11 cellular contexts compared by ENCODE assay signal in the genomic region with DNA sequence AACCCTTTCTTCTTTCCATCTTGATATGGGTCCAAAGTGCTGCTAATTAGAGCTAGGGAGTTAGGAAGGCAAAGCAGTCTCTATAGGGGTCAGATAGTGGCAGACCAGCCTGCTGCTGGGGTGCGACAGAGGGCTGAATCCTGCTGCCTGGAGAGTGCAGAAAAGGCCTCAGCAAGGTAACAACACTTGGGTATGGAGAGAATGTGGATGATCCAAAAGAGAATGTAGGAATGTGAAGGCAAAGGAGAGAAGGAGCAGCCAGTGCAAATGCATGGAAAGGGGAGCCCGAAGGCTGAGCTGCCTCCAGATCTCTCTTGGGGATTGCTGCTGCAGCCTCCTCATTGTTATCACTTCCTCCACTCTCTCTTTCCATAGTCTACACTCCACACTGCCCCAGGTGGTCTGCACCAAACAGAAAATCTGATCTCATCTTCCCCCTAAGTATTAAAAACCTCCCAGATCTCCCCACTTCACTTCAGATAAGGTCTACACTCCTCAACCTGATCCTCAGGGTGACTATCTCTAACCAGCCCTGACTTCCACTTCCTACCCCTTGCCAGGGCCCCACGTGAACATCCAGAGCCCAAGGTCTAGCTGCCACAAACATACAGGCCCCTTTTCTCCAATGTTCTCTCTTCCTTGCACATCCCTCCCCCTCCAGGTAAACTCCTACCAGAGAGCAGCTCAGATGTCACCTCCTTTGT. TPM values are rescaled to one million over a fixed set of nuclear protein-coding genes. Genes with fewer than 3 reads are reported as not detected.
A peak's percentile ranks its signal among the peaks of the same experiment; 100 is the strongest.
DNase-seq lines count a peak whose midpoint lies in the region; ATAC-seq, FAIRE-seq and TF ChIP-seq lines count a peak whose summit lies in the region.
"Had no signal": no experiment of that assay in that cellular context is flagged by ENCODE, and none has a peak within 500 bp of the region (broad histone marks: within the 10 kb centered on the region; RNA-seq: fewer than 3 reads in every experiment).

No MANE protein-coding gene starts in this region.

- CTCF ChIA-PET in RWPE1 (lab: Yijun Ruan, JAX): interaction anchor here (0.6 to 1.0 kb wide), 3 partner anchors 9 to 24 kb away, joined by 3 read pairs; no protein-coding TSS in a partner anchor

- no peaks in the 10 kb centered on the region for H3K27me3 ChIP-seq in hepatocyte
- H3K27me3 ChIP-seq: ovary had no signal

- ATAC-seq in stimulated activated memory B cell treated with anti-CD40 and anti-IgM and Interleukin-4, amounts not matched to agents 10 μg/mL and 1 μg/mL and 100 μg/mL, for 72 hours: no peak
- no peak for ATAC-seq in HG02870 (IDR thresholded peaks at IDR 0.05; ENCODE audit: unreplicated experiment)

- no peak overlapping the region for H2AFZ ChIP-seq in hepatocyte

- H3K9me3 ChIP-seq in hepatocyte (ENCODE audit: low read depth): no peaks in the 10 kb centered on the region
- H3K9me3 ChIP-seq: ovary had no signal

- FAIRE-seq in D721Med (lab: Jason Lieb, UNC): no peak

- no peaks in the 10 kb centered on the region for H4K20me1 ChIP-seq in hepatocyte (ENCODE audit: insufficient read depth, poor library complexity, severe bottlenecking)

- DNase-seq in NCI-H1436 (lab: John Stamatoyannopoulos, UW) (peak; percentile 32), NCI-H1436 treated with DMSO at 0.1 percent for 48 hours (lab: John Stamatoyannopoulos, UW) (no peak), RWPE1 (ENCODE audit: low spot score) (no peak), hepatocyte (ENCODE audit: low spot score) (no peak), D721Med (ENCODE audit: insufficient read length, low spot score) (no peak), NCI-H128 (lab: John Stamatoyannopoulos, UW; ENCODE audit: unreplicated experiment) (no peak)
- DNase-seq: NCI-H1105, ovary, SHP77 had no signal

- WGBS in hepatocyte (ENCODE audit: low lambda C conversion rate, missing lambda C conversion rate): 42% methylated on average over 3 of the region's 3 CpGs

- no peak overlapping the region for H3K4me3 Mint-ChIP-seq in stimulated activated memory B cell treated with anti-CD40 and anti-IgM and Interleukin-4, amounts not matched to agents 10 μg/mL and 1 μg/mL and 100 μg/mL, for 72 hours

- no peak overlapping the region for H3K4me3 ChIP-seq in hepatocyte
- H3K4me3 ChIP-seq: ovary had no signal

- peak overlapping the region; percentile 1 for H3K27ac Mint-ChIP-seq in stimulated activated memory B cell treated with anti-CD40 and anti-IgM and Interleukin-4, amounts not matched to agents 10 μg/mL and 1 μg/mL and 100 μg/mL, for 72 hours

- peaks cover 12% of the 10 kb centered on the region for H3K4me1 Mint-ChIP-seq in stimulated activated memory B cell treated with anti-CD40 and anti-IgM and Interleukin-4, amounts not matched to agents 10 μg/mL and 1 μg/mL and 100 μg/mL, for 72 hours

- H3K79me2 ChIP-seq in hepatocyte: peaks cover 69% of the 10 kb centered on the region

- no peaks in the 10 kb centered on the region for H3K27me3 Mint-ChIP-seq in stimulated activated memory B cell treated with anti-CD40 and anti-IgM and Interleukin-4, amounts not matched to agents 10 μg/mL and 1 μg/mL and 100 μg/mL, for 72 hours

- peak overlapping the region; percentile 58 for H3K4me2 ChIP-seq in hepatocyte

- peak overlapping the region; percentile 82 for H3K27ac ChIP-seq in RWPE1
- H3K27ac ChIP-seq in hepatocyte: peak overlapping the region; percentile 68
- H3K27ac ChIP-seq: ovary had no signal

- TF ChIP-seq CTCF in RWPE1 (conservative IDR thresholded peaks at IDR 0.05; ENCODE audit: low read depth) (no peak), hepatocyte (IDR thresholded peaks at IDR 0.05; ENCODE audit: poor library complexity) (no peak), D721Med (IDR thresholded peaks at IDR 0.05; ENCODE audit: insufficient read depth, missing control alignments) (no peak)

- H3K9me3 Mint-ChIP-seq in stimulated activated memory B cell treated with anti-CD40 and anti-IgM and Interleukin-4, amounts not matched to agents 10 μg/mL and 1 μg/mL and 100 μg/mL, for 72 hours: no peaks in the 10 kb centered on the region

- H3K36me3 ChIP-seq in hepatocyte (replicated peaks; ENCODE audit: insufficient read depth, low read depth): no peaks in the 10 kb centered on the region
- H3K36me3 ChIP-seq: ovary had no signal

- H3K36me3 Mint-ChIP-seq in stimulated activated memory B cell treated with anti-CD40 and anti-IgM and Interleukin-4, amounts not matched to agents 10 μg/mL and 1 μg/mL and 100 μg/mL, for 72 hours: no peaks in the 10 kb centered on the region

- H3K9me2 ChIP-seq in hepatocyte (replicated peaks; ENCODE audit: insufficient read depth): no peaks in the 10 kb centered on the region

- POLR2A ChIA-PET in RWPE1 (lab: Yijun Ruan, JAX; ENCODE audit: low non-redundant PET): no interaction called here

- H3K4me1 ChIP-seq in hepatocyte (ENCODE audit: insufficient read depth): peaks cover 56% of the 10 kb centered on the region

RNA-seq across cellular contexts. Expression of gene TOM1L2, which starts 28.8 kb away (rescaled TPM):
- total RNA-seq in hepatocyte: 27.5 and 29.6 TPM in 2 replicates
- 21.5 and 41.1 TPM in 2 replicates for polyA plus RNA-seq in hepatocyte

RNA-seq across cellular contexts. Expression of gene DRC3, which starts 29.2 kb away (rescaled TPM):
- 1.1 TPM in 2 replicates for total RNA-seq in hepatocyte
- polyA plus RNA-seq in hepatocyte: 1.8 and 3.2 TPM in 2 replicates
